Comparison of ENCODE assay signal across 1 cellular context in genomic region chr2:45943231-45944044, GRCh38.
TF ChIP-seq lines count a peak whose summit lies in the region.

No MANE protein-coding gene starts in this region.

TF ChIP-seq in GM23338, 12 proteins besides CTCF, POLR2A, EP300 and RAD21 (continued from another document):
- TF ChIP-seq, protein P1, sequence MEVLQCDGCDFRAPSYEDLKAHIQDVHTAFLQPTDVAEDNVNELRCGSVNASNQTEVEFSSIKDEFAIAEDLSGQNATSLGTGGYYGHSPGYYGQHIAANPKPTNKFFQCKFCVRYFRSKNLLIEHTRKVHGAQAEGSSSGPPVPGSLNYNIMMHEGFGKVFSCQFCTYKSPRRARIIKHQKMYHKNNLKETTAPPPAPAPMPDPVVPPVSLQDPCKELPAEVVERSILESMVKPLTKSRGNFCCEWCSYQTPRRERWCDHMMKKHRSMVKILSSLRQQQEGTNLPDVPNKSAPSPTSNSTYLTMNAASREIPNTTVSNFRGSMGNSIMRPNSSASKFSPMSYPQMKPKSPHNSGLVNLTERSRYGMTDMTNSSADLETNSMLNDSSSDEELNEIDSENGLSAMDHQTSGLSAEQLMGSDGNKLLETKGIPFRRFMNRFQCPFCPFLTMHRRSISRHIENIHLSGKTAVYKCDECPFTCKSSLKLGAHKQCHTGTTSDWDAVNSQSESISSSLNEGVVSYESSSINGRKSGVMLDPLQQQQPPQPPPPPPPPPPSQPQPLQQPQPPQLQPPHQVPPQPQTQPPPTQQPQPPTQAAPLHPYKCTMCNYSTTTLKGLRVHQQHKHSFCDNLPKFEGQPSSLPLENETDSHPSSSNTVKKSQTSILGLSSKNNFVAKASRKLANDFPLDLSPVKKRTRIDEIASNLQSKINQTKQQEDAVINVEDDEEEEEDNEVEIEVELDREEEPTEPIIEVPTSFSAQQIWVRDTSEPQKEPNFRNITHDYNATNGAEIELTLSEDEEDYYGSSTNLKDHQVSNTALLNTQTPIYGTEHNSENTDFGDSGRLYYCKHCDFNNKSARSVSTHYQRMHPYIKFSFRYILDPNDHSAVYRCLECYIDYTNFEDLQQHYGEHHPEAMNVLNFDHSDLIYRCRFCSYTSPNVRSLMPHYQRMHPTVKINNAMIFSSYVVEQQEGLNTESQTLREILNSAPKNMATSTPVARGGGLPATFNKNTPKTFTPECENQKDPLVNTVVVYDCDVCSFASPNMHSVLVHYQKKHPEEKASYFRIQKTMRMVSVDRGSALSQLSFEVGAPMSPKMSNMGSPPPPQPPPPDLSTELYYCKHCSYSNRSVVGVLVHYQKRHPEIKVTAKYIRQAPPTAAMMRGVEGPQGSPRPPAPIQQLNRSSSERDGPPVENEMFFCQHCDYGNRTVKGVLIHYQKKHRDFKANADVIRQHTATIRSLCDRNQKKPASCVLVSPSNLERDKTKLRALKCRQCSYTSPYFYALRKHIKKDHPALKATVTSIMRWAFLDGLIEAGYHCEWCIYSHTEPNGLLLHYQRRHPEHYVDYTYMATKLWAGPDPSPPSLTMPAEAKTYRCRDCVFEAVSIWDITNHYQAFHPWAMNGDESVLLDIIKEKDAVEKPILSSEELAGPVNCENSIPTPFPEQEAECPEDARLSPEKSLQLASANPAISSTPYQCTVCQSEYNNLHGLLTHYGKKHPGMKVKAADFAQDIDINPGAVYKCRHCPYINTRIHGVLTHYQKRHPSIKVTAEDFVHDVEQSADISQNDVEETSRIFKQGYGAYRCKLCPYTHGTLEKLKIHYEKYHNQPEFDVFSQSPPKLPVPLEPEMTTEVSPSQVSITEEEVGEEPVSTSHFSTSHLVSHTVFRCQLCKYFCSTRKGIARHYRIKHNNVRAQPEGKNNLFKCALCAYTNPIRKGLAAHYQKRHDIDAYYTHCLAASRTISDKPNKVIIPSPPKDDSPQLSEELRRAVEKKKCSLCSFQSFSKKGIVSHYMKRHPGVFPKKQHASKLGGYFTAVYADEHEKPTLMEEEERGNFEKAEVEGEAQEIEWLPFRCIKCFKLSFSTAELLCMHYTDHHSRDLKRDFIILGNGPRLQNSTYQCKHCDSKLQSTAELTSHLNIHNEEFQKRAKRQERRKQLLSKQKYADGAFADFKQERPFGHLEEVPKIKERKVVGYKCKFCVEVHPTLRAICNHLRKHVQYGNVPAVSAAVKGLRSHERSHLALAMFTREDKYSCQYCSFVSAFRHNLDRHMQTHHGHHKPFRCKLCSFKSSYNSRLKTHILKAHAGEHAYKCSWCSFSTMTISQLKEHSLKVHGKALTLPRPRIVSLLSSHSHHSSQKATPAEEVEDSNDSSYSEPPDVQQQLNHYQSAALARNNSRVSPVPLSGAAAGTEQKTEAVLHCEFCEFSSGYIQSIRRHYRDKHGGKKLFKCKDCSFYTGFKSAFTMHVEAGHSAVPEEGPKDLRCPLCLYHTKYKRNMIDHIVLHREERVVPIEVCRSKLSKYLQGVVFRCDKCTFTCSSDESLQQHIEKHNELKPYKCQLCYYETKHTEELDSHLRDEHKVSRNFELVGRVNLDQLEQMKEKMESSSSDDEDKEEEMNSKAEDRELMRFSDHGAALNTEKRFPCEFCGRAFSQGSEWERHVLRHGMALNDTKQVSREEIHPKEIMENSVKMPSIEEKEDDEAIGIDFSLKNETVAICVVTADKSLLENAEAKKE (CRISPR knock-in tag; IDR thresholded peaks at IDR 0.05): no peak
- TF ChIP-seq NANOG (IDR thresholded peaks at IDR 0.05; ENCODE audit: borderline replicate concordance) (no peak), POLR2AphosphoS5 (IDR thresholded peaks at IDR 0.05; ENCODE audit: low read depth) (no peak), ZNF331 (CRISPR knock-in tag; IDR thresholded peaks at IDR 0.05; ENCODE audit: low read depth) (no peak), EZH2 (IDR thresholded peaks at IDR 0.05; ENCODE audit: low read depth, unreplicated experiment) (no peak), REST (IDR thresholded peaks at IDR 0.05; ENCODE audit: unreplicated experiment) (no peak), ZNF114 (CRISPR knock-in tag; IDR thresholded peaks at IDR 0.05) (no peak), JUNB (IDR thresholded peaks at IDR 0.05; ENCODE audit: unreplicated experiment) (no peak), CREB1 (CRISPR knock-in tag; IDR thresholded peaks at IDR 0.05; ENCODE audit: low read depth) (no peak)
- TF ChIP-seq, protein P2, sequence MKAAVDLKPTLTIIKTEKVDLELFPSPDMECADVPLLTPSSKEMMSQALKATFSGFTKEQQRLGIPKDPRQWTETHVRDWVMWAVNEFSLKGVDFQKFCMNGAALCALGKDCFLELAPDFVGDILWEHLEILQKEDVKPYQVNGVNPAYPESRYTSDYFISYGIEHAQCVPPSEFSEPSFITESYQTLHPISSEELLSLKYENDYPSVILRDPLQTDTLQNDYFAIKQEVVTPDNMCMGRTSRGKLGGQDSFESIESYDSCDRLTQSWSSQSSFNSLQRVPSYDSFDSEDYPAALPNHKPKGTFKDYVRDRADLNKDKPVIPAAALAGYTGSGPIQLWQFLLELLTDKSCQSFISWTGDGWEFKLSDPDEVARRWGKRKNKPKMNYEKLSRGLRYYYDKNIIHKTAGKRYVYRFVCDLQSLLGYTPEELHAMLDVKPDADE (IDR thresholded peaks at IDR 0.05): no peak
TF ChIP-seq in GM23338: peak in this region for 0.
